18 cellular contexts compared by ENCODE assay signal in genomic region chr12:108297424-108297823, GRCh38. TPM values are rescaled to one million over a fixed set of nuclear protein-coding genes. Genes with fewer than 3 reads are reported as not detected.
"Had no signal": no experiment of that assay in that cellular context is flagged by ENCODE, and none has a peak within 500 bp of the region (broad histone marks: within the 10 kb centered on the region; RNA-seq: fewer than 3 reads in every experiment).

No MANE protein-coding gene starts in this region.

- H3K36me3 Mint-ChIP-seq: activated naive CD8-positive, alpha-beta T cell treated with anti-CD3 and anti-CD28 coated beads for 36 hours; mesothelial cell of epicardium had no signal

- DNase-seq: activated CD4-positive, CD25-positive, alpha-beta regulatory T cell treated with anti-CD3 and anti-CD28 coated beads, Interleukin-2, amount 50 U/mL, for 72 hours; activated naive CD4-positive, alpha-beta T cell; activated naive CD8-positive, alpha-beta T cell treated with anti-CD3 and anti-CD28 coated beads for 36 hours; amniotic stem cell; central memory CD4-positive, alpha-beta T cell; colonic mucosa; kidney; nephron progenitor cell; occipital lobe; stimulated activated CD4-positive, alpha-beta T cell treated with anti-CD3 and anti-CD28 coated beads, Interleukin-2, amount 100 ng/mL, for 48 hours; SW 1271 had no signal

- H3K27ac ChIP-seq: colonic mucosa, VCaP had no signal

- H3K36me3 ChIP-seq: colonic mucosa had no signal

- H3K4me3 ChIP-seq: colonic mucosa, tibial nerve had no signal

- H3K4me3 Mint-ChIP-seq: activated naive CD8-positive, alpha-beta T cell treated with anti-CD3 and anti-CD28 coated beads for 36 hours; mesothelial cell of epicardium; nephron progenitor cell; stimulated activated naive CD8-positive, alpha-beta T cell treated with anti-CD3 and anti-CD28 coated beads, Interleukin-15, Interleukin-2, amounts not matched to agents 100 ng/mL and 50 ng/mL, for 24 hours had no signal

- H3K9me3 Mint-ChIP-seq: activated naive CD8-positive, alpha-beta T cell treated with anti-CD3 and anti-CD28 coated beads for 36 hours; mesothelial cell of epicardium; nephron progenitor cell; stimulated activated naive CD8-positive, alpha-beta T cell treated with anti-CD3 and anti-CD28 coated beads, Interleukin-15, Interleukin-2, amounts not matched to agents 100 ng/mL and 50 ng/mL, for 24 hours had no signal

- H3K4me1 Mint-ChIP-seq: activated naive CD8-positive, alpha-beta T cell treated with anti-CD3 and anti-CD28 coated beads for 36 hours had no signal

- H3K27me3 Mint-ChIP-seq: stimulated activated naive CD8-positive, alpha-beta T cell treated with anti-CD3 and anti-CD28 coated beads, Interleukin-15, Interleukin-2, amounts not matched to agents 100 ng/mL and 50 ng/mL, for 24 hours had no signal

- ATAC-seq: left lobe of liver had no signal

- H3K9me3 ChIP-seq: colonic mucosa, tibial nerve had no signal

- H3K27ac Mint-ChIP-seq: activated naive CD8-positive, alpha-beta T cell treated with anti-CD3 and anti-CD28 coated beads for 36 hours; mesothelial cell of epicardium; nephron progenitor cell; progenitor cell of endocrine pancreas; stimulated activated naive CD8-positive, alpha-beta T cell treated with anti-CD3 and anti-CD28 coated beads, Interleukin-15, Interleukin-2, amounts not matched to agents 100 ng/mL and 50 ng/mL, for 24 hours had no signal

- H3K27me3 ChIP-seq: colonic mucosa, tibial nerve had no signal

- H3K4me1 ChIP-seq: colonic mucosa had no signal

RNA-seq across cellular contexts. Expression of gene CMKLR1, which starts 41.7 kb away (rescaled TPM):
- total RNA-seq: activated naive CD8-positive, alpha-beta T cell treated with anti-CD3 and anti-CD28 coated beads for 36 hours; lung microvascular endothelial cell; progenitor cell of endocrine pancreas had no signal
